ENCODE assay signal across 16 cellular contexts in the genomic region with DNA sequence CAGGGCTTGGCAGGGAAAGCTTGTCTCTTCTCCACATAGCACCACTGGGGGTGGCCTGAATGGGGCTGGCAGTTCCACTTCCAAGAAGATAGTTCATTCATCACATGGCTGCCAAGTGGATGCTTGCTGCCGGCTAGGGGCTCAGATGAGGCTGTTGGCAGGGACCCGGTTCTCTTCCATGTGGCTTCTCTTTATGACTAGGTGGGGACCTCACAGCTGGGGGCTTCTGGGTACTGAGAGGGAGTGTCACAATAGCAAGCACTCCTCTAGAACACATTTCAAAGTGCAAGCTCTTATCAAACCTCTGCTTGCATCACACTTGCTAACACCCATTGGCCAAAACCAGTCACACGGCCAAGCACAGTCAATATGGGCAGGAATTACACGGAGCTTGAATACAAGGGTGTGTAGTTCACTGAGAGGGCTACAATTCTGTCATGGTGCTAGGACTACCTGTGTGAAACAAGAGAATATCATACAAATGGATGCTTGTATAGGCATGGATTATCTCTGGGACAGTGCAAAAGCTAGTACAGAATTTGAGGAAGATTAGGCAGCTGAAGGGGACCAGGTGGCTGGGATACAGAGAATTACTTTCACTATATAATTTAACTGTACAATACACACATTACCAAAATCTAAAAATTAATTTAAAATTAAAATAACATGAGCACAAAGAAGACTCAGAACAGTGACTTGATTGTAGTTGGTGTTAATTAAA. TPM values are rescaled to one million over a fixed set of nuclear protein-coding genes. Genes with fewer than 3 reads are reported as not detected.
DNase-seq lines count a peak whose midpoint lies in the region; ATAC-seq and TF ChIP-seq lines count a peak whose summit lies in the region.
"Had no signal": no experiment of that assay in that cellular context is flagged by ENCODE, and none has a peak within 500 bp of the region (broad histone marks: within the 10 kb centered on the region; RNA-seq: fewer than 3 reads in every experiment).

No MANE protein-coding gene starts in this region.

- H3K9me3 ChIP-seq in left ventricle myocardium inferior (replicated peaks) (no peaks in the 10 kb centered on the region), hepatocyte (ENCODE audit: low read depth) (no peaks in the 10 kb centered on the region), aorta (ENCODE audit: control insufficient read depth, low read length) (no peaks in the 10 kb centered on the region)
- H3K9me3 ChIP-seq: breast epithelium had no signal

- H3K27me3 ChIP-seq in left ventricle myocardium inferior (ENCODE audit: low read depth), result no peaks in the 10 kb centered on the region
- no peaks in the 10 kb centered on the region for H3K27me3 ChIP-seq in hepatocyte
- no peaks in the 10 kb centered on the region for H3K27me3 ChIP-seq in aorta (ENCODE audit: control insufficient read depth in 1 of 2, insufficient read depth in 2 of 2, low read length in 1 of 2)
- H3K27me3 ChIP-seq: breast epithelium had no signal

- H3K27ac ChIP-seq in left ventricle myocardium inferior (replicated peaks), result no peak overlapping the region
- peak overlapping the region; percentile 68 for H3K27ac ChIP-seq in hepatocyte
- H3K27ac ChIP-seq in aorta (ENCODE audit: low read depth in 1 of 2, low read length in 2 of 2), result no peak overlapping the region
- H3K27ac ChIP-seq: breast epithelium had no signal

- H3K4me2 ChIP-seq in hepatocyte, result peak overlapping the region; percentile 47

- no peaks in the 10 kb centered on the region for H3K9me2 ChIP-seq in hepatocyte (replicated peaks; ENCODE audit: insufficient read depth)

- no peak overlapping the region for H2AFZ ChIP-seq in hepatocyte

- peak; percentile 23 for ATAC-seq in Right ventricle myocardium inferior
- ATAC-seq in aorta (ENCODE audit: low FRiP score), result peak; percentile 26
- ATAC-seq in HG02763 (IDR thresholded peaks at IDR 0.05; ENCODE audit: unreplicated experiment), result no peak
- ATAC-seq in GM21528 (IDR thresholded peaks at IDR 0.05; ENCODE audit: low FRiP score, unreplicated experiment), result no peak
- ATAC-seq: CD8-positive, alpha-beta T cell; T-helper 17 cell had no signal

- intact Hi-C loops in Right ventricle myocardium inferior (cut with DNase I) (no loop called here), left ventricle myocardium inferior (cut with micrococcal nuclease) (no loop called here), aorta (cut with DNase I) (no loop called here)

- H3K4me3 ChIP-seq in left ventricle myocardium inferior (no peak overlapping the region), hepatocyte (no peak overlapping the region), aorta (ENCODE audit: low read length in 2 of 2) (no peak overlapping the region)
- H3K4me3 ChIP-seq: breast epithelium had no signal

- H4K20me1 ChIP-seq in hepatocyte (ENCODE audit: insufficient read depth, poor library complexity, severe bottlenecking), result no peaks in the 10 kb centered on the region

- TF ChIP-seq CTCF in left ventricle myocardium inferior (IDR thresholded peaks at IDR 0.05; ENCODE audit: borderline replicate concordance) (no peak), hepatocyte (IDR thresholded peaks at IDR 0.05; ENCODE audit: poor library complexity) (no peak)

- H3K79me2 ChIP-seq in hepatocyte, result peaks cover 82% of the 10 kb centered on the region

- H3K4me1 ChIP-seq in left ventricle myocardium inferior (peaks cover 19% of the 10 kb centered on the region), hepatocyte (ENCODE audit: insufficient read depth) (peaks cover 25% of the 10 kb centered on the region), aorta (ENCODE audit: control insufficient read depth in 1 of 2, insufficient read depth in 2 of 2, low read length in 2 of 2) (no peaks in the 10 kb centered on the region)
- H3K4me1 ChIP-seq: breast epithelium had no signal

- WGBS in hepatocyte (ENCODE audit: low lambda C conversion rate, missing lambda C conversion rate), result 71% methylated on average over 4 of the region's 4 CpGs
- WGBS in aorta, 2 donors, result 47 to 70% methylated on average over 4 of the region's 4 CpGs

- no peak for DNase-seq in Right ventricle myocardium inferior (ENCODE audit: missing footprints)
- DNase-seq in left ventricle myocardium inferior, result no peak
- DNase-seq in hepatocyte (ENCODE audit: low spot score), result peak; percentile 72
- DNase-seq in aorta, result no peak
- DNase-seq: activated T-cell treated with anti-CD3 and anti-CD28 coated beads for 4 hours; CD8-positive, alpha-beta T cell; naive B cell; NCI-H1436 treated with DMSO at 0.1 percent for 48 hours; NCI-H446 treated with DMSO at 0.1 percent for 48 hours; SHP77 treated with DMSO at 0.1 percent for 48 hours; stimulated activated CD4-positive, alpha-beta T cell treated with anti-CD3 and anti-CD28 coated beads, Interleukin-12 subunit alpha, Interleukin-12 subunit beta, amount 100 ng/mL, for 4 hours; stimulated activated naive CD4-positive, alpha-beta T cell; T-helper 17 cell had no signal

- H3K36me3 ChIP-seq in left ventricle myocardium inferior, result peaks cover 3% of the 10 kb centered on the region
- H3K36me3 ChIP-seq in hepatocyte (replicated peaks; ENCODE audit: insufficient read depth, low read depth), result no peaks in the 10 kb centered on the region
- H3K36me3 ChIP-seq in aorta (ENCODE audit: control insufficient read depth in 1 of 2, insufficient read depth in 2 of 2, low read length in 1 of 2), result no peaks in the 10 kb centered on the region
- H3K36me3 ChIP-seq: breast epithelium had no signal

RNA-seq across cellular contexts. Expression of a gene that starts 32.3 kb away (rescaled TPM):
- total RNA-seq in Right ventricle myocardium inferior (3.3 TPM), left ventricle myocardium inferior (3.8 TPM), hepatocyte (51.2 and 70.0 TPM in 2 replicates), aorta (1 to 10 TPM; 9.7 to 9.8 TPM)
- polyA plus RNA-seq in hepatocyte (47.3 and 56.8 TPM in 2 replicates), aorta (1 to 10 TPM in 1 of 2 donors, under 1 TPM in 1; 0.75 to 3.0 TPM)

RNA-seq across cellular contexts. Expression of a gene that starts 33.2 kb away (rescaled TPM):
- total RNA-seq in Right ventricle myocardium inferior (20.9 TPM), left ventricle myocardium inferior (22.7 TPM), hepatocyte (50.0 and 54.1 TPM in 2 replicates), aorta (10 to 100 TPM; 29.9 to 32.5 TPM)
- polyA plus RNA-seq in hepatocyte (26.0 and 33.9 TPM in 2 replicates), aorta (1 to 10 TPM; 7.1 to 7.6 TPM)

RNA-seq across cellular contexts. Expression of a gene that starts 45.5 kb away (rescaled TPM):
- total RNA-seq in Right ventricle myocardium inferior (9.6 TPM), left ventricle myocardium inferior (11.6 TPM), hepatocyte (24.7 and 30.1 TPM in 2 replicates), aorta (10 to 100 TPM; 14.5 to 18.0 TPM)
- polyA plus RNA-seq in hepatocyte (9.9 and 10.0 TPM in 2 replicates), aorta (1 to 10 TPM; 4.4 to 8.2 TPM)

Comparison
In these comparisons a context has a peak if more than half of its experiments do, and no peak if none do; other contexts are left out.
1. ATAC-seq: peak in Right ventricle myocardium inferior (single experiment) and aorta (single experiment); none in HG02763 (single experiment) and GM21528 (single experiment).